1 cellular context compared by ENCODE assay signal in the genomic region with DNA sequence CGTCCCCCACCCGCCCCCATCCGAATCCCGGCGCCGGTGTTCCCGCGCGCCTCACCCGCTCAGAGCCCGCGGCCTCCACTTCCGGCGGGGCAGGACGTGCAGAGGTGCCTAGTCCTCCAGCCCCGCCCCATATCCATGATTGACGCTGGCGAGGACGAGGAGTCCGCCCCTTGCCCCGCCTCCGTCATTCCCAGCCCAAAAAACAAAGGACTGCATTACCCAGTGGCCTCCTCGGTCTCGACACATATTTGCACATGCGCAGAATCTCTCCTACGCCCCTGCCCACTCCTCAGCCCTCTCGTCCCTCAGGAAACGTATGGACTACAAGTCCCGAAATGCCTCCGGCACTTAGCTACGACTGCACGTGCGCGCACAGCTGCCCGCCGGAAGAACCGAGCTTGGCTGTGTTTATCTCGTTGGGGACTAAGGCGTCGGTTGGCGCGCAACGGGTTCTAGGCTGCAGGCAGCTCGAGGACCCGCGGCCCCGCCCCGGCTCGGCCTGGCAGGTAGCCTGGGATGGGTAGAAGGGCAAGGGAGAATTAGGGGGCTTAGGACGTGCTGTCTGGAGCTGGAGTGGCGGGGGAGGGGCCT.
A peak's percentile ranks its signal among the peaks of the same experiment; 100 is the strongest.
TF ChIP-seq lines count a peak whose summit lies in the region.

KLHDC3 (plus strand) TSS at position 407 of the 591 bp plus-strand sequence. CDS start 2,944 bp downstream, outside the sequence.
MEA1 (minus strand) TSS at position 104 of the 591 bp plus-strand sequence. CDS start 133 bp downstream, outside the sequence.

TF ChIP-seq in HepG2, 621 proteins besides CTCF, POLR2A, EP300 and RAD21 (continued from another document and continues in another):
- TF ChIP-seq, protein P1, sequence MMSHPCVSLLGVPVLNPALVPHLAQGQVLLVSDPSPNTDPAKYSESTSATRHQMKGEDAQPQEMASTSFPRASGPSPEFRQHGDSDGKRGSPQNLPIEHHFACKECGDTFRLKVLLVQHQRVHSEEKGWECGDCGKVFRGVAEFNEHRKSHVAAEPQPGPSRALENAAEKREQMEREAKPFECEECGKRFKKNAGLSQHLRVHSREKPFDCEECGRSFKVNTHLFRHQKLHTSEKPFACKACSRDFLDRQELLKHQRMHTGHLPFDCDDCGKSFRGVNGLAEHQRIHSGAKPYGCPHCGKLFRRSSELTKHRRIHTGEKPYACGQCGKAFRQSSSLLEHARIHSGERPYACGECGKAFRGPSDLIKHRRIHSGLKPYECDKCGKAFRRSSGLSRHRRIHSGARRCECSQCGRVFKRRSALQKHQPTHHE (CRISPR knock-in tag; IDR thresholded peaks at IDR 0.05; ENCODE audit: borderline replicate concordance): no peak
- no peak for TF ChIP-seq ZNF121 (CRISPR knock-in tag; IDR thresholded peaks at IDR 0.05)
- TF ChIP-seq, protein P2, sequence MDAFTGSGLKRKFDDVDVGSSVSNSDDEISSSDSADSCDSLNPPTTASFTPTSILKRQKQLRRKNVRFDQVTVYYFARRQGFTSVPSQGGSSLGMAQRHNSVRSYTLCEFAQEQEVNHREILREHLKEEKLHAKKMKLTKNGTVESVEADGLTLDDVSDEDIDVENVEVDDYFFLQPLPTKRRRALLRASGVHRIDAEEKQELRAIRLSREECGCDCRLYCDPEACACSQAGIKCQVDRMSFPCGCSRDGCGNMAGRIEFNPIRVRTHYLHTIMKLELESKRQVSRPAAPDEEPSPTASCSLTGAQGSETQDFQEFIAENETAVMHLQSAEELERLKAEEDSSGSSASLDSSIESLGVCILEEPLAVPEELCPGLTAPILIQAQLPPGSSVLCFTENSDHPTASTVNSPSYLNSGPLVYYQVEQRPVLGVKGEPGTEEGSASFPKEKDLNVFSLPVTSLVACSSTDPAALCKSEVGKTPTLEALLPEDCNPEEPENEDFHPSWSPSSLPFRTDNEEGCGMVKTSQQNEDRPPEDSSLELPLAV (CRISPR knock-in tag; conservative IDR thresholded peaks at IDR 0.05; ENCODE audit: low read depth): no peak
- TF ChIP-seq, protein P3, sequence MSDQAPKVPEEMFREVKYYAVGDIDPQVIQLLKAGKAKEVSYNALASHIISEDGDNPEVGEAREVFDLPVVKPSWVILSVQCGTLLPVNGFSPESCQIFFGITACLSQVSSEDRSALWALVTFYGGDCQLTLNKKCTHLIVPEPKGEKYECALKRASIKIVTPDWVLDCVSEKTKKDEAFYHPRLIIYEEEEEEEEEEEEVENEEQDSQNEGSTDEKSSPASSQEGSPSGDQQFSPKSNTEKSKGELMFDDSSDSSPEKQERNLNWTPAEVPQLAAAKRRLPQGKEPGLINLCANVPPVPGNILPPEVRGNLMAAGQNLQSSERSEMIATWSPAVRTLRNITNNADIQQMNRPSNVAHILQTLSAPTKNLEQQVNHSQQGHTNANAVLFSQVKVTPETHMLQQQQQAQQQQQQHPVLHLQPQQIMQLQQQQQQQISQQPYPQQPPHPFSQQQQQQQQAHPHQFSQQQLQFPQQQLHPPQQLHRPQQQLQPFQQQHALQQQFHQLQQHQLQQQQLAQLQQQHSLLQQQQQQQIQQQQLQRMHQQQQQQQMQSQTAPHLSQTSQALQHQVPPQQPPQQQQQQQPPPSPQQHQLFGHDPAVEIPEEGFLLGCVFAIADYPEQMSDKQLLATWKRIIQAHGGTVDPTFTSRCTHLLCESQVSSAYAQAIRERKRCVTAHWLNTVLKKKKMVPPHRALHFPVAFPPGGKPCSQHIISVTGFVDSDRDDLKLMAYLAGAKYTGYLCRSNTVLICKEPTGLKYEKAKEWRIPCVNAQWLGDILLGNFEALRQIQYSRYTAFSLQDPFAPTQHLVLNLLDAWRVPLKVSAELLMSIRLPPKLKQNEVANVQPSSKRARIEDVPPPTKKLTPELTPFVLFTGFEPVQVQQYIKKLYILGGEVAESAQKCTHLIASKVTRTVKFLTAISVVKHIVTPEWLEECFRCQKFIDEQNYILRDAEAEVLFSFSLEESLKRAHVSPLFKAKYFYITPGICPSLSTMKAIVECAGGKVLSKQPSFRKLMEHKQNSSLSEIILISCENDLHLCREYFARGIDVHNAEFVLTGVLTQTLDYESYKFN (CRISPR knock-in tag; conservative IDR thresholded peaks at IDR 0.05): peak; percentile 42; the same call in 1 of the 2 replicates
- TF ChIP-seq, protein P4, sequence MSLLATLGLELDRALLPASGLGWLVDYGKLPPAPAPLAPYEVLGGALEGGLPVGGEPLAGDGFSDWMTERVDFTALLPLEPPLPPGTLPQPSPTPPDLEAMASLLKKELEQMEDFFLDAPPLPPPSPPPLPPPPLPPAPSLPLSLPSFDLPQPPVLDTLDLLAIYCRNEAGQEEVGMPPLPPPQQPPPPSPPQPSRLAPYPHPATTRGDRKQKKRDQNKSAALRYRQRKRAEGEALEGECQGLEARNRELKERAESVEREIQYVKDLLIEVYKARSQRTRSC (CRISPR knock-in tag; IDR thresholded peaks at IDR 0.05; ENCODE audit: low read depth): no peak
- no peak for TF ChIP-seq ZNF225 (CRISPR knock-in tag; IDR thresholded peaks at IDR 0.05)
- no peak; the same call in 1 of the 2 replicates for TF ChIP-seq KAT7 (CRISPR knock-in tag; IDR thresholded peaks at IDR 0.05; ENCODE audit: borderline replicate concordance)
- peak; percentile 83; the same call in 1 of the 2 replicates for TF ChIP-seq SNAPC2 (CRISPR knock-in tag; IDR thresholded peaks at IDR 0.05)
- TF ChIP-seq BCL3 (CRISPR knock-in tag; IDR thresholded peaks at IDR 0.05): no peak
- TF ChIP-seq ZNF713 (CRISPR knock-in tag; IDR thresholded peaks at IDR 0.05): no peak
- no peak; the same call in 1 of the 2 replicates for TF ChIP-seq PATZ1 (CRISPR knock-in tag; IDR thresholded peaks at IDR 0.05)
- TF ChIP-seq AGO2 (optimal IDR thresholded peaks at IDR 0.05; ENCODE audit: low read depth, low read length): peak; percentile 33
- TF ChIP-seq POLR2AphosphoS5 (IDR thresholded peaks at IDR 0.05; ENCODE audit: low read depth, low read length): peak; percentile 70
- no peak for TF ChIP-seq ZNF20 (CRISPR knock-in tag; IDR thresholded peaks at IDR 0.05)
- TF ChIP-seq NR0B2 (CRISPR knock-in tag; IDR thresholded peaks at IDR 0.05): peak; percentile 74; the same call in 1 of the 2 replicates
- TF ChIP-seq HNRNPL (IDR thresholded peaks at IDR 0.05; ENCODE audit: low read depth, low read length): 0 out of 2 replicates have a peak, but pooled peaks have one; percentile 73
- TF ChIP-seq MEIS1 (CRISPR knock-in tag; IDR thresholded peaks at IDR 0.05; ENCODE audit: borderline replicate concordance): peak; percentile 88
- no peak for TF ChIP-seq HOXD1 (CRISPR knock-in tag; IDR thresholded peaks at IDR 0.05)
- TF ChIP-seq ZNF407 (CRISPR knock-in tag; IDR thresholded peaks at IDR 0.05; ENCODE audit: not compliant biosample characterization): no peak
- no peak for TF ChIP-seq ZNF431 (CRISPR knock-in tag; IDR thresholded peaks at IDR 0.05; ENCODE audit: borderline replicate concordance, low read depth)
- peak; percentile 83 for TF ChIP-seq SUZ12 (IDR thresholded peaks at IDR 0.05; ENCODE audit: low read depth, low read length)
- no peak for TF ChIP-seq ZNF598 (CRISPR knock-in tag; IDR thresholded peaks at IDR 0.05; ENCODE audit: borderline replicate concordance)
- TF ChIP-seq ZFY (CRISPR knock-in tag; IDR thresholded peaks at IDR 0.05): peak; percentile 64
- TF ChIP-seq, protein P5, sequence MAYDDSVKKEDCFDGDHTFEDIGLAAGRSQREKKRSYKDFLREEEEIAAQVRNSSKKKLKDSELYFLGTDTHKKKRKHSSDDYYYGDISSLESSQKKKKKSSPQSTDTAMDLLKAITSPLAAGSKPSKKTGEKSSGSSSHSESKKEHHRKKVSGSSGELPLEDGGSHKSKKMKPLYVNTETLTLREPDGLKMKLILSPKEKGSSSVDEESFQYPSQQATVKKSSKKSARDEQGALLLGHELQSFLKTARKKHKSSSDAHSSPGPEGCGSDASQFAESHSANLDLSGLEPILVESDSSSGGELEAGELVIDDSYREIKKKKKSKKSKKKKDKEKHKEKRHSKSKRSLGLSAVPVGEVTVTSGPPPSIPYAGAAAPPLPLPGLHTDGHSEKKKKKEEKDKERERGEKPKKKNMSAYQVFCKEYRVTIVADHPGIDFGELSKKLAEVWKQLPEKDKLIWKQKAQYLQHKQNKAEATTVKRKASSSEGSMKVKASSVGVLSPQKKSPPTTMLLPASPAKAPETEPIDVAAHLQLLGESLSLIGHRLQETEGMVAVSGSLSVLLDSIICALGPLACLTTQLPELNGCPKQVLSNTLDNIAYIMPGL (CRISPR knock-in tag; IDR thresholded peaks at IDR 0.05; ENCODE audit: borderline replicate concordance in 1 of 2, low read depth in 1 of 2): peak; percentile 65 to 83; a peak in 2 of 4 replicates
- no peak for TF ChIP-seq PAX8 (CRISPR knock-in tag; IDR thresholded peaks at IDR 0.05; ENCODE audit: borderline replicate concordance)
- TF ChIP-seq ZNF12 (CRISPR knock-in tag; IDR thresholded peaks at IDR 0.05): no peak
